13 cellular contexts compared by ENCODE assay signal in the genomic region with DNA sequence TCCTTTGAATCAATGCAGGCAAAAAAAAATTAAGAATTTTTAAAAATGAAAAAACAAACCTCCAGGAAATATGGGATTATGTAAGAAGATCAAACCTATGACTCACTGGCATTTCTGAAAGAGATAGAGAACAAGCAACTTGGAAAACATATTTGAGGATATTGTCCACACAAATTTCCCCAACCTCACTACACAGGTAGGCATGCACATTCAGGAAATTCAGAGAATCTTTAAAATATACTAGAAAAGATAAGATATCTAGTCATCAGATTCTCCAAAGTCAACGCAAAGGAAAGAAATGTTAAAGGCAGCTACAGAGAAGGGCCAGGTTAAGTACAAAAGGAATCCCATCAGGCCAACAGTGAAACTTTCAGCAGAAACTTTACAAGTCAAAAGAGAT.
"Had no signal": no experiment of that assay in that cellular context is flagged by ENCODE, and none has a peak within 500 bp of the region (broad histone marks: within the 10 kb centered on the region; RNA-seq: fewer than 3 reads in every experiment).

No MANE protein-coding gene starts in this region.

- H3K36me3 ChIP-seq: ascending aorta, prostate gland had no signal

- H3K27ac Mint-ChIP-seq: activated CD4-positive, alpha-beta T cell treated with anti-CD3 and anti-CD28 coated beads, Interleukin-2, amount 10 ng/mL, durations not matched to agents 7 days and 5 days had no signal

- H3K9me3 ChIP-seq: ascending aorta, colonic mucosa, prostate gland, transverse colon had no signal

- H3K4me3 Mint-ChIP-seq: activated CD4-positive, alpha-beta T cell treated with anti-CD3 and anti-CD28 coated beads, Interleukin-2, amount 10 ng/mL, durations not matched to agents 7 days and 5 days; neural crest cell had no signal

- ATAC-seq: left lobe of liver; right cardiac atrium; stimulated activated naive CD8-positive, alpha-beta T cell treated with anti-CD3 and anti-CD28 coated beads, Interleukin-15, Interleukin-2, amounts not matched to agents 100 U/mL and 50 U/mL, for 24 hours had no signal

- H3K27me3 Mint-ChIP-seq: activated CD4-positive, alpha-beta T cell treated with anti-CD3 and anti-CD28 coated beads, Interleukin-2, amount 10 ng/mL, durations not matched to agents 7 days and 5 days had no signal

- H3K4me3 ChIP-seq: ascending aorta, cardiac muscle cell, colonic mucosa, hepatocyte, prostate gland, transverse colon had no signal

- H3K27me3 ChIP-seq: ascending aorta, cardiac muscle cell, colonic mucosa, hepatocyte, transverse colon had no signal

- H3K4me1 ChIP-seq: ascending aorta, colonic mucosa, prostate gland had no signal

- H3K27ac ChIP-seq: ascending aorta, cardiac muscle cell, colonic mucosa, hepatocyte, prostate gland, transverse colon had no signal

- DNase-seq: activated CD4-positive, alpha-beta T cell treated with anti-CD3 and anti-CD28 coated beads, Interleukin-2, amount 10 ng/mL, durations not matched to agents 7 days and 5 days; activated naive CD4-positive, alpha-beta T cell treated with Interleukin-2 at 50 U/mL for 16 hours; colonic mucosa; right cardiac atrium; small intestine; stimulated activated naive CD8-positive, alpha-beta T cell treated with anti-CD3 and anti-CD28 coated beads, Interleukin-15, Interleukin-2, amounts not matched to agents 100 U/mL and 50 U/mL, for 24 hours; transverse colon had no signal
